Comparison of ENCODE assay signal across 3 cellular contexts in genomic region chr2:155513248-155513647, GRCh38.
TF ChIP-seq lines count a peak whose summit lies in the region.

No MANE protein-coding gene starts in this region.

TF ChIP-seq in HepG2, 621 proteins besides CTCF, POLR2A, EP300 and RAD21:
- peak; percentile 65 for TF ChIP-seq SRSF9 (IDR thresholded peaks at IDR 0.05; ENCODE audit: borderline replicate concordance, insufficient read depth, low read depth, low read length, poor library complexity, severe bottlenecking)
- TF ChIP-seq IRF2 (CRISPR knock-in tag; IDR thresholded peaks at IDR 0.05), result no peak

TF ChIP-seq in HEK293, 187 proteins besides CTCF, POLR2A, EP300 and RAD21:
- peak; percentile 90 for TF ChIP-seq PRDM1 (tag by site-specific recombination; IDR thresholded peaks at IDR 0.05)
- TF ChIP-seq ZNF843 (tag by site-specific recombination; IDR thresholded peaks at IDR 0.05), result no peak

TF ChIP-seq in WTC11, 78 proteins besides CTCF, POLR2A, EP300 and RAD21:
- no peak for TF ChIP-seq NR1H2 (CRISPR knock-in tag; IDR thresholded peaks at IDR 0.05)
- no peak for TF ChIP-seq ZNF219 (CRISPR knock-in tag; IDR thresholded peaks at IDR 0.05; ENCODE audit: borderline replicate concordance)
- no peak for TF ChIP-seq ZNF263 (CRISPR knock-in tag; IDR thresholded peaks at IDR 0.05; ENCODE audit: low read depth)
- no peak for TF ChIP-seq ELF4 (CRISPR knock-in tag; IDR thresholded peaks at IDR 0.05; ENCODE audit: low read depth)
- TF ChIP-seq STAT6 (CRISPR knock-in tag; conservative IDR thresholded peaks at IDR 0.05; ENCODE audit: low read depth), result no peak
- no peak for TF ChIP-seq SP1 (CRISPR knock-in tag; conservative IDR thresholded peaks at IDR 0.05)
- no peak for TF ChIP-seq FOXJ3 (CRISPR knock-in tag; IDR thresholded peaks at IDR 0.05; ENCODE audit: borderline replicate concordance)
- no peak for TF ChIP-seq FOXP4 (CRISPR knock-in tag; IDR thresholded peaks at IDR 0.05)
- no peak for TF ChIP-seq ZNF232 (CRISPR knock-in tag; IDR thresholded peaks at IDR 0.05)
- no peak for TF ChIP-seq ATF3 (CRISPR knock-in tag; conservative IDR thresholded peaks at IDR 0.05)
